Comparison of ENCODE assay signal across 18 cellular contexts in genomic region chr6:87183687-87184086, GRCh38. TPM values are rescaled to one million over a fixed set of nuclear protein-coding genes. Genes with fewer than 3 reads are reported as not detected.
DNase-seq lines count a peak whose midpoint lies in the region; ATAC-seq, FAIRE-seq and TF ChIP-seq lines count a peak whose summit lies in the region.
"Had no signal": no experiment of that assay in that cellular context is flagged by ENCODE, and none has a peak within 500 bp of the region (broad histone marks: within the 10 kb centered on the region; RNA-seq: fewer than 3 reads in every experiment).

No MANE protein-coding gene starts in this region.

- no peak overlapping the region for H3K27ac ChIP-seq in fibroblast of lung (ENCODE audit: insufficient read depth, low read length)
- H3K27ac ChIP-seq: heart right ventricle, right atrium auricular region, stomach had no signal

- no peak overlapping the region for H3K9ac ChIP-seq in fibroblast of lung (ENCODE audit: insufficient read depth, low read length)

- H3K4me1 ChIP-seq in fibroblast of lung (ENCODE audit: control insufficient read depth, extremely low read depth, insufficient read depth, low read length): no peaks in the 10 kb centered on the region

- H3K9me3 ChIP-seq in fibroblast of lung (ENCODE audit: control insufficient read depth, insufficient read depth, low read depth, low read length): no peaks in the 10 kb centered on the region
- H3K9me3 ChIP-seq: heart right ventricle, right atrium auricular region, stomach had no signal

- DNase-seq in AG08395 (ENCODE audit: low spot score) (peak; percentile 39), GM12891 (ENCODE audit: insufficient read length, low spot score) (no peak), RKO (ENCODE audit: low spot score) (peak; percentile 64), fibroblast of lung (ENCODE audit: low read depth in 2 of 2) (peak; percentile 60 to 69), NCI-H526 treated with DMSO at 0.1 percent for 48 hours (lab: John Stamatoyannopoulos, UW) (no peak)
- DNase-seq: DMS79; effector memory CD4-positive, alpha-beta T cell; heart right ventricle; naive B cell; NCI-H146; NCI-H748 treated with DMSO at 0.1 percent for 48 hours; SHP77; stomach had no signal

- FAIRE-seq in GM12891 (lab: Jason Lieb, UNC): peak; percentile 76

- H2AFZ ChIP-seq in fibroblast of lung (ENCODE audit: low read length): no peak overlapping the region

- no peak for TF ChIP-seq CTCF in fibroblast of lung (conservative IDR thresholded peaks at IDR 0.05 in 1 of 2, IDR thresholded peaks at IDR 0.05 in 1 of 2; ENCODE audit: low read depth in 1 of 2, low read length in 2 of 2)

- H3K4me2 ChIP-seq in fibroblast of lung (ENCODE audit: extremely low read depth, insufficient read depth, low read length): no peak overlapping the region

- ATAC-seq in HG02763 (IDR thresholded peaks at IDR 0.05; ENCODE audit: unreplicated experiment) (no peak), GM19351 (IDR thresholded peaks at IDR 0.05; ENCODE audit: unreplicated experiment) (no peak), HG03045 (IDR thresholded peaks at IDR 0.05; ENCODE audit: unreplicated experiment) (no peak)
- ATAC-seq: heart right ventricle, left lobe of liver had no signal

- H4K20me1 ChIP-seq in fibroblast of lung (ENCODE audit: control insufficient read depth, extremely low read depth, insufficient read depth, low read length): peaks cover 3% of the 10 kb centered on the region

- H3K4me3 ChIP-seq in fibroblast of lung (replicated peaks in 1 of 4; ENCODE audit: control extremely low read depth in 1 of 4, insufficient read depth in 1 of 4, low read depth in 3 of 4, low read length in 4 of 4): no peak overlapping the region
- H3K4me3 ChIP-seq: heart right ventricle, right atrium auricular region, stomach had no signal

- TF ChIP-seq POLR2A in GM12891 (IDR thresholded peaks at IDR 0.05; ENCODE audit: low read depth, low read length): no peak

- peaks cover 59% of the 10 kb centered on the region for H3K79me2 ChIP-seq in fibroblast of lung (ENCODE audit: control insufficient read depth, insufficient read depth, low read length)

- no peaks in the 10 kb centered on the region for H3K36me3 ChIP-seq in fibroblast of lung (ENCODE audit: control insufficient read depth, insufficient read depth, low read length)
- H3K36me3 ChIP-seq: right atrium auricular region had no signal

- H3K27me3 ChIP-seq in fibroblast of lung (ENCODE audit: control insufficient read depth, insufficient read depth, low read length): no peaks in the 10 kb centered on the region
- H3K27me3 ChIP-seq: heart right ventricle, right atrium auricular region, stomach had no signal

TF ChIP-seq in GM12891, 5 proteins besides CTCF, POLR2A, EP300 and RAD21:
- TF ChIP-seq TAF1 (IDR thresholded peaks at IDR 0.05; ENCODE audit: low read depth, low read length) (no peak), POU2F2 (IDR thresholded peaks at IDR 0.05; ENCODE audit: low read depth, low read length) (no peak), PAX5 (IDR thresholded peaks at IDR 0.05; ENCODE audit: insufficient read depth, low read length, severe bottlenecking) (no peak), SPI1 (IDR thresholded peaks at IDR 0.05; ENCODE audit: low read depth, low read length) (no peak), POLR2AphosphoS5 (IDR thresholded peaks at IDR 0.05; ENCODE audit: low read depth, low read length) (no peak)

RNA-seq across cellular contexts. Expression of gene ZNF292, which starts 28.3 kb away (rescaled TPM):
- polyA plus RNA-seq in GM12891 (2012; ENCODE audit: low read depth, missing spikeins): 17.1 TPM
- 22.6 and 23.6 TPM in 2 replicates for total RNA-seq in fibroblast of lung
- polyA plus RNA-seq in fibroblast of lung: 7.3 and 14.3 TPM in 2 replicates
- polyA plus RNA-seq in fibroblast of lung (2012): 4.1 and 8.6 TPM in 2 replicates
- polyA minus RNA-seq in fibroblast of lung (ENCODE audit: low replicate concordance): 0.59 and 6.2 TPM in 2 replicates

Comparison
In these comparisons a context has a peak if more than half of its experiments do, and no peak if none do; other contexts are left out.
1. DNase-seq: peak in AG08395 (single experiment), RKO (single experiment) and fibroblast of lung (2 of 2); none in GM12891 (single experiment) and NCI-H526 treated with DMSO at 0.1 percent for 48 hours (single experiment).